Comparison of ENCODE assay signal across 14 cellular contexts in the genomic region with DNA sequence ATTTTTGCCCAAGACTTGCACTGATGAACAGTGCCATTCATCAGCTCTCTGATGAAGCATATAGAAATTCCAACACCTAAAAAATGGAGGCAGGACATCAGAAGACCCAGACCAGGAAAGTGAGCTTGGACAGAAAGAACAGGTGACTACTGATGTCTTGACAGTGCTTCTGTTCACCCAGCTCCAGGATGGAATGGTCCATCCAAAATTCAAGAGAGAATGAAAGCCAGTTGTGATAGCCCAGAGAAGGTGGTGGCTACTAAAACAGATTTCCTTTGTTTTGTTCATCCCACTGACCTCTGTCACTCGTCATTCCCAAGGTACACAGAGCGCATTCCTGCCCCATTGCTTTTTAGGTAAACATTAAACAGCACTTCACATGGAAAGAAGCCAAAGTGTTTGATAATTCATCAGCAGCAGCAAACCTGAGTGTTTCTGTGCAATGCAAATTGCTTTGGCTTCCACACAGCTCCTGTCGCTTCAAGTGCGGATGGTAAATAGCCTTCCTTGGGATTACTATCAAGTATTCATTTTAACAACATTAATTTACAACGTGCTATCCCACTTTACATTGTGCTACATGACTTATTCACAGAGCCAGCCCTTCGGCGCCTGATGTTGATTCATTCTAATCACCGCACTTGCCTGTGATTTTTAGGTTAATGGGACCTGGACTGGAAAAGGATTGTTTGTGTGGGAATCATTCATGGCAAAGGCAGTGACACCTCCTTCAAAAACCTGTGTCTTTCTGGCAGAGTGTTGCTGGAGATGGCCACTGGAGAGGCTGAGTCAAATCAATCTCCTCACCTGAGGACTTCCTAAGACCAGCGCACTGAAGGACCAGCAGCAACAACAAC.
DNase-seq lines count a peak whose midpoint lies in the region; ATAC-seq and TF ChIP-seq lines count a peak whose summit lies in the region.
"Had no signal": no experiment of that assay in that cellular context is flagged by ENCODE, and none has a peak within 500 bp of the region (broad histone marks: within the 10 kb centered on the region; RNA-seq: fewer than 3 reads in every experiment).

No MANE protein-coding gene starts in this region.

- no peak for ATAC-seq in GM21737 (IDR thresholded peaks at IDR 0.05; ENCODE audit: unreplicated experiment)
- ATAC-seq in HG03457 (IDR thresholded peaks at IDR 0.05; ENCODE audit: unreplicated experiment), result no peak
- ATAC-seq: T-helper 17 cell had no signal

- DNase-seq in DMS53 treated with DMSO at 0.1 percent for 48 hours (lab: John Stamatoyannopoulos, UW; ENCODE audit: unreplicated experiment) (peak; percentile 88), NCI-H69 (lab: John Stamatoyannopoulos, UW) (peak; percentile 72), epithelial cell of proximal tubule (ENCODE audit: low read depth) (peak; percentile 89), renal cortical epithelial cell (ENCODE audit: low read depth) (peak; percentile 95), iPS-NIHi11 (ENCODE audit: low spot score) (no peak), NCI-H226 (no peak)
- DNase-seq: activated CD8-positive, alpha-beta memory T cell treated with anti-CD3 and anti-CD28 coated beads, Interleukin-2, amount 50 U/mL, for 4 hours; activated naive CD4-positive, alpha-beta T cell treated with anti-CD3 and anti-CD28 coated beads, Interleukin-2, amount 50 U/mL, for 16 hours; brain microvascular endothelial cell; HCEC 1CT; stimulated activated naive CD4-positive, alpha-beta T cell; T-helper 17 cell had no signal

- H3K4me3 ChIP-seq in epithelial cell of proximal tubule (ENCODE audit: low read depth, low read length), result peak overlapping the region; percentile 26

- TF ChIP-seq CTCF in epithelial cell of proximal tubule (conservative IDR thresholded peaks at IDR 0.05; ENCODE audit: low read depth, low read length), result no peak

Comparison
In these comparisons a context has a peak if more than half of its experiments do, and no peak if none do; other contexts are left out.
1. DNase-seq: peak in DMS53 treated with DMSO at 0.1 percent for 48 hours (single experiment), NCI-H69 (single experiment), epithelial cell of proximal tubule (single experiment) and renal cortical epithelial cell (single experiment); none in iPS-NIHi11 (single experiment) and NCI-H226 (single experiment).